ENCODE assay signal across 17 cellular contexts in genomic region chr7:107615910-107616680, GRCh38. TPM values are rescaled to one million over a fixed set of nuclear protein-coding genes. Genes with fewer than 3 reads are reported as not detected.
DNase-seq lines count a peak whose midpoint lies in the region; ATAC-seq and TF ChIP-seq lines count a peak whose summit lies in the region.
"Had no signal": no experiment of that assay in that cellular context is flagged by ENCODE, and none has a peak within 500 bp of the region (broad histone marks: within the 10 kb centered on the region; RNA-seq: fewer than 3 reads in every experiment).

No MANE protein-coding gene starts in this region.

- ATAC-seq in activated T-helper 17 cell treated with anti-CD3 and anti-CD28 coated beads, Interleukin-2, amount 50 U/mL, for 72 hours (replicated peaks) = no peak
- peak; percentile 35 for ATAC-seq in foreskin keratinocyte
- ATAC-seq in stimulated activated effector memory CD8-positive, alpha-beta T cell treated with anti-CD3 and anti-CD28 coated beads, Interleukin-12 subunit alpha, Interleukin-12 subunit beta, amount 100 ng/mL, for 72 hours = no peak
- ATAC-seq in GM21423 (IDR thresholded peaks at IDR 0.05; ENCODE audit: unreplicated experiment) = no peak
- ATAC-seq: HepG2, SK-N-SH treated with all-trans-retinoic acid at 6 μM for 48 hours had no signal

- peaks cover 6% of the 10 kb centered on the region for H3K4me1 ChIP-seq in foreskin keratinocyte
- H3K4me1 ChIP-seq: BE2C, Peyer's patch had no signal

- no peak for TF ChIP-seq CTCF in foreskin keratinocyte (conservative IDR thresholded peaks at IDR 0.05)

- intact Hi-C loops in activated T-helper 2 cell treated with anti-CD3 and anti-CD28 coated beads, Interferon-gamma antibody, Interleukin-2, Interleukin-4, amounts not matched to agents 10 μg/mL and 5 μg/mL and 100 μg/mL, durations not matched to agents 14 hours and 24 hours and 36 hours (cut with micrococcal nuclease) = loop anchor here (5.0 kb wide), 1 partner anchor 56 kb away; no protein-coding TSS in a partner anchor

- H3K27ac Mint-ChIP-seq in activated T-helper 17 cell treated with anti-CD3 and anti-CD28 coated beads, Interleukin-2, amount 50 U/mL, for 72 hours = peak overlapping the region; percentile 36
- H3K27ac Mint-ChIP-seq in stimulated activated effector memory CD8-positive, alpha-beta T cell treated with anti-CD3 and anti-CD28 coated beads, Interleukin-12 subunit alpha, Interleukin-12 subunit beta, amount 100 ng/mL, for 72 hours = peak overlapping the region; percentile 24
- H3K27ac Mint-ChIP-seq in activated T-helper 2 cell treated with anti-CD3 and anti-CD28 coated beads, Interferon-gamma antibody, Interleukin-2, Interleukin-4, amounts not matched to agents 10 μg/mL and 5 μg/mL and 100 μg/mL, durations not matched to agents 14 hours and 24 hours and 36 hours = no peak overlapping the region

- H3K27me3 ChIP-seq in foreskin keratinocyte = no peaks in the 10 kb centered on the region
- H3K27me3 ChIP-seq: BE2C, Peyer's patch had no signal

- H3K27ac ChIP-seq in foreskin keratinocyte = no peak overlapping the region
- H3K27ac ChIP-seq: Peyer's patch had no signal

- DNase-seq in NCI-H226 (peak; percentile 22), foreskin keratinocyte (peak in 1 of 2 donors; percentile 15), DMS 273 treated with DMSO at 0.1 percent for 48 hours (lab: John Stamatoyannopoulos, UW) (no peak)
- DNase-seq in stimulated activated effector memory CD8-positive, alpha-beta T cell treated with anti-CD3 and anti-CD28 coated beads, Interleukin-12 subunit alpha, Interleukin-12 subunit beta, amount 100 ng/mL, for 72 hours (ENCODE audit: low spot score in 2 of 2) = no peak
- DNase-seq in activated T-helper 2 cell treated with anti-CD3 and anti-CD28 coated beads, Interferon-gamma antibody, Interleukin-2, Interleukin-4, amounts not matched to agents 10 μg/mL and 5 μg/mL and 100 μg/mL, durations not matched to agents 14 hours and 24 hours and 36 hours (ENCODE audit: low spot score) = no peak
- DNase-seq: BE2C, GOT3, Karpas-422, NCI-H1417, NCI-H2227 treated with DMSO at 0.1 percent for 48 hours, NCI-H69, Peyer's patch, SHP77 had no signal

- no peaks in the 10 kb centered on the region for H3K4me1 Mint-ChIP-seq in activated T-helper 17 cell treated with anti-CD3 and anti-CD28 coated beads, Interleukin-2, amount 50 U/mL, for 72 hours
- H3K4me1 Mint-ChIP-seq in stimulated activated effector memory CD8-positive, alpha-beta T cell treated with anti-CD3 and anti-CD28 coated beads, Interleukin-12 subunit alpha, Interleukin-12 subunit beta, amount 100 ng/mL, for 72 hours = no peaks in the 10 kb centered on the region
- H3K4me1 Mint-ChIP-seq in activated T-helper 2 cell treated with anti-CD3 and anti-CD28 coated beads, Interferon-gamma antibody, Interleukin-2, Interleukin-4, amounts not matched to agents 10 μg/mL and 5 μg/mL and 100 μg/mL, durations not matched to agents 14 hours and 24 hours and 36 hours (ENCODE audit: low read depth) = peaks cover 18% of the 10 kb centered on the region

- H3K36me3 Mint-ChIP-seq in activated T-helper 17 cell treated with anti-CD3 and anti-CD28 coated beads, Interleukin-2, amount 50 U/mL, for 72 hours (ENCODE audit: low read depth) = peaks cover 36% of the 10 kb centered on the region
- H3K36me3 Mint-ChIP-seq in stimulated activated effector memory CD8-positive, alpha-beta T cell treated with anti-CD3 and anti-CD28 coated beads, Interleukin-12 subunit alpha, Interleukin-12 subunit beta, amount 100 ng/mL, for 72 hours = peaks cover 39% of the 10 kb centered on the region
- peaks cover 49% of the 10 kb centered on the region for H3K36me3 Mint-ChIP-seq in activated T-helper 2 cell treated with anti-CD3 and anti-CD28 coated beads, Interferon-gamma antibody, Interleukin-2, Interleukin-4, amounts not matched to agents 10 μg/mL and 5 μg/mL and 100 μg/mL, durations not matched to agents 14 hours and 24 hours and 36 hours (ENCODE audit: low read depth)

- H3K9me3 Mint-ChIP-seq in activated T-helper 17 cell treated with anti-CD3 and anti-CD28 coated beads, Interleukin-2, amount 50 U/mL, for 72 hours = no peaks in the 10 kb centered on the region
- H3K9me3 Mint-ChIP-seq in stimulated activated effector memory CD8-positive, alpha-beta T cell treated with anti-CD3 and anti-CD28 coated beads, Interleukin-12 subunit alpha, Interleukin-12 subunit beta, amount 100 ng/mL, for 72 hours = no peaks in the 10 kb centered on the region
- H3K9me3 Mint-ChIP-seq in activated T-helper 2 cell treated with anti-CD3 and anti-CD28 coated beads, Interferon-gamma antibody, Interleukin-2, Interleukin-4, amounts not matched to agents 10 μg/mL and 5 μg/mL and 100 μg/mL, durations not matched to agents 14 hours and 24 hours and 36 hours = no peaks in the 10 kb centered on the region

- no peak overlapping the region for H3K4me3 Mint-ChIP-seq in activated T-helper 17 cell treated with anti-CD3 and anti-CD28 coated beads, Interleukin-2, amount 50 U/mL, for 72 hours
- no peak overlapping the region for H3K4me3 Mint-ChIP-seq in stimulated activated effector memory CD8-positive, alpha-beta T cell treated with anti-CD3 and anti-CD28 coated beads, Interleukin-12 subunit alpha, Interleukin-12 subunit beta, amount 100 ng/mL, for 72 hours
- H3K4me3 Mint-ChIP-seq in activated T-helper 2 cell treated with anti-CD3 and anti-CD28 coated beads, Interferon-gamma antibody, Interleukin-2, Interleukin-4, amounts not matched to agents 10 μg/mL and 5 μg/mL and 100 μg/mL, durations not matched to agents 14 hours and 24 hours and 36 hours (ENCODE audit: low read depth) = no peak overlapping the region

- H3K27me3 Mint-ChIP-seq in activated T-helper 17 cell treated with anti-CD3 and anti-CD28 coated beads, Interleukin-2, amount 50 U/mL, for 72 hours = no peaks in the 10 kb centered on the region
- no peaks in the 10 kb centered on the region for H3K27me3 Mint-ChIP-seq in activated T-helper 2 cell treated with anti-CD3 and anti-CD28 coated beads, Interferon-gamma antibody, Interleukin-2, Interleukin-4, amounts not matched to agents 10 μg/mL and 5 μg/mL and 100 μg/mL, durations not matched to agents 14 hours and 24 hours and 36 hours (ENCODE audit: low read depth)

RNA-seq across cellular contexts. Expression of gene BCAP29, which starts 36.0 kb away (rescaled TPM):
- 10 to 100 TPM; 33.3 to 51.6 TPM for total RNA-seq in activated T-helper 17 cell treated with anti-CD3 and anti-CD28 coated beads, Interleukin-2, amount 50 U/mL, for 72 hours
- 70.4 and 80.3 TPM in 2 replicates for total RNA-seq in foreskin keratinocyte
- polyA plus RNA-seq in foreskin keratinocyte = 42.4 and 43.4 TPM in 2 replicates
- total RNA-seq in activated T-helper 2 cell treated with anti-CD3 and anti-CD28 coated beads, Interferon-gamma antibody, Interleukin-2, Interleukin-4, amounts not matched to agents 10 μg/mL and 5 μg/mL and 100 μg/mL, durations not matched to agents 14 hours and 24 hours and 36 hours = 46.6 and 52.0 TPM in 2 replicates

RNA-seq across cellular contexts. Expression of gene SLC26A4, which starts 44.5 kb away (rescaled TPM):
- 10 to 100 TPM; 14.7 to 27.5 TPM for total RNA-seq in activated T-helper 17 cell treated with anti-CD3 and anti-CD28 coated beads, Interleukin-2, amount 50 U/mL, for 72 hours
- total RNA-seq in foreskin keratinocyte = 0.07 and 0.14 TPM in 2 replicates
- polyA plus RNA-seq in foreskin keratinocyte = 0.01 and 0.12 TPM in 2 replicates
- total RNA-seq in activated T-helper 2 cell treated with anti-CD3 and anti-CD28 coated beads, Interferon-gamma antibody, Interleukin-2, Interleukin-4, amounts not matched to agents 10 μg/mL and 5 μg/mL and 100 μg/mL, durations not matched to agents 14 hours and 24 hours and 36 hours = 3.6 and 3.9 TPM in 2 replicates

RNA-seq across cellular contexts. Expression of gene DUS4L, which starts 52.3 kb away (rescaled TPM):
- 10 to 100 TPM in 1 of 2 donors, 1 to 10 TPM in 1; 9.2 to 12.9 TPM for total RNA-seq in activated T-helper 17 cell treated with anti-CD3 and anti-CD28 coated beads, Interleukin-2, amount 50 U/mL, for 72 hours
- 11.6 and 11.9 TPM in 2 replicates for total RNA-seq in foreskin keratinocyte
- 7.3 and 8.7 TPM in 2 replicates for polyA plus RNA-seq in foreskin keratinocyte
- 10.8 and 12.8 TPM in 2 replicates for total RNA-seq in activated T-helper 2 cell treated with anti-CD3 and anti-CD28 coated beads, Interferon-gamma antibody, Interleukin-2, Interleukin-4, amounts not matched to agents 10 μg/mL and 5 μg/mL and 100 μg/mL, durations not matched to agents 14 hours and 24 hours and 36 hours

RNA-seq across cellular contexts. Expression of gene COG5, which starts 52.4 kb away (rescaled TPM):
- 10 to 100 TPM; 33.7 to 36.3 TPM for total RNA-seq in activated T-helper 17 cell treated with anti-CD3 and anti-CD28 coated beads, Interleukin-2, amount 50 U/mL, for 72 hours
- 46.5 and 48.4 TPM in 2 replicates for total RNA-seq in foreskin keratinocyte
- polyA plus RNA-seq in foreskin keratinocyte = 12.8 and 14.9 TPM in 2 replicates
- total RNA-seq in activated T-helper 2 cell treated with anti-CD3 and anti-CD28 coated beads, Interferon-gamma antibody, Interleukin-2, Interleukin-4, amounts not matched to agents 10 μg/mL and 5 μg/mL and 100 μg/mL, durations not matched to agents 14 hours and 24 hours and 36 hours = 35.2 and 36.0 TPM in 2 replicates
